ENCODE assay signal across 6 cellular contexts in genomic region chr10:347774-348173, GRCh38.
DNase-seq lines count a peak whose midpoint lies in the region; ATAC-seq, FAIRE-seq and TF ChIP-seq lines count a peak whose summit lies in the region.
"Not testable (repeated sequence)": the region's sequence is repeated elsewhere in the genome, so short reads cannot be mapped to it uniquely, and the experiment has no call there.

No MANE protein-coding gene starts in this region.

- H3K9me3 ChIP-seq in astrocyte (ENCODE audit: insufficient read depth, low read depth, low read length); endodermal cell (ENCODE audit: control insufficient read depth, low read length); spleen; upper lobe of right lung: not testable (repeated sequence)

- not testable (repeated sequence) for H3K9ac ChIP-seq in astrocyte (ENCODE audit: low read length); endodermal cell (ENCODE audit: extremely low read depth, low read length, poor library complexity, severe bottlenecking)

- whole genome bisulfite sequencing in endodermal cell (ENCODE audit: insufficient coverage in 1 of 2, insufficient read length in 1 of 2), 2 experiments = 93 to 97% methylated on average over 12 to 33 of the region's 34 CpGs
- 88 to 95% (median 92%) methylated on average over 34 of the region's 34 CpGs for WGBS in spleen, 5 donors

- H3K36me3 ChIP-seq in astrocyte (ENCODE audit: insufficient read depth, low read length) = not testable (repeated sequence)
- H3K36me3 ChIP-seq in endodermal cell (ENCODE audit: control insufficient read depth, insufficient read depth, low read length) = peaks cover 20% of the 10 kb centered on the region
- H3K36me3 ChIP-seq in spleen = peaks cover 0 to 54% (median 6%) of the 10 kb centered on the region in 6 donors
- peaks cover 19% of the 10 kb centered on the region for H3K36me3 ChIP-seq in upper lobe of right lung

- not testable (repeated sequence) for TF ChIP-seq CTCF in astrocyte (IDR thresholded peaks at IDR 0.05; ENCODE audit: insufficient read depth, low read depth, low read length); endodermal cell (conservative IDR thresholded peaks at IDR 0.05); mesothelial cell of epicardium (IDR thresholded peaks at IDR 0.05; ENCODE audit: unreplicated experiment); spleen (IDR thresholded peaks at IDR 0.05 in 8 of 11, conservative IDR thresholded peaks at IDR 0.05 in 3 of 11); upper lobe of right lung (IDR thresholded peaks at IDR 0.05)

- H3K9me3 Mint-ChIP-seq in activated CD8-positive, alpha-beta memory T cell treated with anti-CD3 and anti-CD28 coated beads, Interleukin-2, amount 10 ng/mL, durations not matched to agents 7 days and 5 days (ENCODE audit: low read depth); astrocyte (ENCODE audit: unreplicated experiment); endodermal cell; mesothelial cell of epicardium: not testable (repeated sequence)

- not testable (repeated sequence) for H4K20me1 ChIP-seq in astrocyte (ENCODE audit: insufficient read depth, low read length)

- not testable (repeated sequence) for H3K4me2 ChIP-seq in astrocyte (ENCODE audit: low read length)

- not testable (repeated sequence) for H3K4me3 Mint-ChIP-seq in activated CD8-positive, alpha-beta memory T cell treated with anti-CD3 and anti-CD28 coated beads, Interleukin-2, amount 10 ng/mL, durations not matched to agents 7 days and 5 days; astrocyte (ENCODE audit: unreplicated experiment); endodermal cell; mesothelial cell of epicardium

- H2AFZ ChIP-seq in astrocyte (ENCODE audit: low read depth, low read length) = not testable (repeated sequence)

- H3K27me3 Mint-ChIP-seq in activated CD8-positive, alpha-beta memory T cell treated with anti-CD3 and anti-CD28 coated beads, Interleukin-2, amount 10 ng/mL, durations not matched to agents 7 days and 5 days; astrocyte (ENCODE audit: low read depth, unreplicated experiment); endodermal cell (ENCODE audit: insufficient read depth); mesothelial cell of epicardium (ENCODE audit: low read depth): not testable (repeated sequence)

- peaks cover 14% of the 10 kb centered on the region for H3K4me1 Mint-ChIP-seq in activated CD8-positive, alpha-beta memory T cell treated with anti-CD3 and anti-CD28 coated beads, Interleukin-2, amount 10 ng/mL, durations not matched to agents 7 days and 5 days
- not testable (repeated sequence) for H3K4me1 Mint-ChIP-seq in astrocyte (ENCODE audit: low read depth, unreplicated experiment); endodermal cell; mesothelial cell of epicardium

- H3K36me3 Mint-ChIP-seq in activated CD8-positive, alpha-beta memory T cell treated with anti-CD3 and anti-CD28 coated beads, Interleukin-2, amount 10 ng/mL, durations not matched to agents 7 days and 5 days = not testable (repeated sequence)
- H3K36me3 Mint-ChIP-seq in astrocyte (ENCODE audit: low read depth, unreplicated experiment) (peaks cover 22% of the 10 kb centered on the region), endodermal cell (ENCODE audit: low read depth) (peaks cover 36% of the 10 kb centered on the region), mesothelial cell of epicardium (peaks cover 59% of the 10 kb centered on the region)

- H3K4me3 ChIP-seq in astrocyte (ENCODE audit: insufficient read depth, low read depth, low read length); endodermal cell (ENCODE audit: low read length); spleen; upper lobe of right lung: not testable (repeated sequence)

- CTCF ChIA-PET in activated CD8-positive, alpha-beta memory T cell treated with anti-CD3 and anti-CD28 coated beads, Interleukin-2, amount 10 ng/mL, durations not matched to agents 7 days and 5 days (lab: Charles Lee) = not testable (repeated sequence)

- not testable (repeated sequence) for TF ChIP-seq POLR2A in spleen (IDR thresholded peaks at IDR 0.05)

- FAIRE-seq in astrocyte (lab: Jason Lieb, UNC) = not testable (repeated sequence)

- not testable (repeated sequence) for H3K27ac ChIP-seq in astrocyte (ENCODE audit: low read depth, low read length); endodermal cell (ENCODE audit: low read depth, low read length); spleen; upper lobe of right lung

- peak; percentile 26 for DNase-seq in activated CD8-positive, alpha-beta memory T cell treated with anti-CD3 and anti-CD28 coated beads, Interleukin-2, amount 10 ng/mL, durations not matched to agents 7 days and 5 days
- not testable (repeated sequence) for DNase-seq in astrocyte (ENCODE audit: low read depth); mesothelial cell of epicardium (ENCODE audit: low spot score in 2 of 2, unreplicated experiment in 2 of 2)
- peak; percentile 28 for DNase-seq in endodermal cell
- DNase-seq in spleen = peak; percentile 55
- peak; percentile 45 for DNase-seq in upper lobe of right lung

- H3K27ac Mint-ChIP-seq in activated CD8-positive, alpha-beta memory T cell treated with anti-CD3 and anti-CD28 coated beads, Interleukin-2, amount 10 ng/mL, durations not matched to agents 7 days and 5 days; endodermal cell: not testable (repeated sequence)
- H3K27ac Mint-ChIP-seq in astrocyte (ENCODE audit: unreplicated experiment) = peak overlapping the region; percentile 34
- H3K27ac Mint-ChIP-seq in mesothelial cell of epicardium = peak overlapping the region; percentile 57

- intact Hi-C loops in spleen (cut with DNase I; ENCODE audit: low total_unique reads); upper lobe of right lung (cut with DNase I): not testable (repeated sequence)

- ATAC-seq in activated CD8-positive, alpha-beta memory T cell treated with anti-CD3 and anti-CD28 coated beads, Interleukin-2, amount 10 ng/mL, durations not matched to agents 7 days and 5 days; upper lobe of right lung: not testable (repeated sequence)

- not testable (repeated sequence) for H3K27me3 ChIP-seq in astrocyte (ENCODE audit: insufficient read depth, low read length); endodermal cell (ENCODE audit: control insufficient read depth, insufficient read depth, low read length, poor library complexity, severe bottlenecking); spleen (replicated peaks in 1 of 7); upper lobe of right lung

- not testable (repeated sequence) for H3K79me2 ChIP-seq in astrocyte (ENCODE audit: insufficient read depth, low read length)

- not testable (repeated sequence) for H3K4me1 ChIP-seq in astrocyte (ENCODE audit: insufficient read depth, low read length); endodermal cell (ENCODE audit: control insufficient read depth, insufficient read depth, low read length); spleen; upper lobe of right lung
